1 cellular context compared by ENCODE assay signal in genomic region chr2:27663160-27663462, GRCh38.
TF ChIP-seq lines count a peak whose summit lies in the region.

No MANE protein-coding gene starts in this region.

TF ChIP-seq in HCT116, 20 proteins besides CTCF, POLR2A, EP300 and RAD21 (continued from another document):
- no peak for TF ChIP-seq CBX3 (IDR thresholded peaks at IDR 0.05; ENCODE audit: low read depth)
- TF ChIP-seq ZBTB33 (IDR thresholded peaks at IDR 0.05; ENCODE audit: extremely low read depth, insufficient replicate concordance, low read length): no peak
- TF ChIP-seq POLR2AphosphoS5 (IDR thresholded peaks at IDR 0.05; ENCODE audit: low read depth, low read length): no peak
- TF ChIP-seq FOSL1 (IDR thresholded peaks at IDR 0.05; ENCODE audit: low read depth): no peak
- no peak; the same call in 1 of the 2 replicates for TF ChIP-seq CEBPB (IDR thresholded peaks at IDR 0.05; ENCODE audit: low read depth)
- no peak for TF ChIP-seq EZH2phosphoT487 (IDR thresholded peaks at IDR 0.05; ENCODE audit: borderline replicate concordance)
- no peak for TF ChIP-seq JUND (IDR thresholded peaks at IDR 0.05)
- TF ChIP-seq EZH2 (IDR thresholded peaks at IDR 0.05): no peak
- TF ChIP-seq, protein P1, sequence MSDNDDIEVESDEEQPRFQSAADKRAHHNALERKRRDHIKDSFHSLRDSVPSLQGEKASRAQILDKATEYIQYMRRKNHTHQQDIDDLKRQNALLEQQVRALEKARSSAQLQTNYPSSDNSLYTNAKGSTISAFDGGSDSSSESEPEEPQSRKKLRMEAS (IDR thresholded peaks at IDR 0.05): no peak
- TF ChIP-seq YY1 (IDR thresholded peaks at IDR 0.05; ENCODE audit: extremely low read depth, insufficient replicate concordance, low read depth, low read length): no peak
- TF ChIP-seq TCF7L2 (IDR thresholded peaks at IDR 0.05; ENCODE audit: borderline replicate concordance, extremely low read depth, insufficient read depth, insufficient read length): no peak
- no peak for TF ChIP-seq ELF1 (IDR thresholded peaks at IDR 0.05; ENCODE audit: borderline replicate concordance, low read depth)
- no peak for TF ChIP-seq ZNF274 (IDR thresholded peaks at IDR 0.05; ENCODE audit: low read depth, low read length)
- no peak for TF ChIP-seq SP1 (IDR thresholded peaks at IDR 0.05; ENCODE audit: low read depth)
- TF ChIP-seq ZFX (IDR thresholded peaks at IDR 0.05): no peak; the same call in 1 of the 2 replicates
- TF ChIP-seq SRF (IDR thresholded peaks at IDR 0.05; ENCODE audit: low read depth): no peak
- no peak for TF ChIP-seq EGR1 (IDR thresholded peaks at IDR 0.05; ENCODE audit: low read depth)
